8 cellular contexts compared by ENCODE assay signal in genomic region chr17:34998205-34998604, GRCh38. TPM values are rescaled to one million over a fixed set of nuclear protein-coding genes. Genes with fewer than 3 reads are reported as not detected.
DNase-seq lines count a peak whose midpoint lies in the region; ATAC-seq and TF ChIP-seq lines count a peak whose summit lies in the region.

No MANE protein-coding gene starts in this region.

- H3K9me3 ChIP-seq in lower lobe of right lung = no peaks in the 10 kb centered on the region

- H3K36me3 Mint-ChIP-seq in activated CD4-positive, alpha-beta memory T cell treated with anti-CD3 and anti-CD28 coated beads for 36 hours = peaks cover 34% of the 10 kb centered on the region

- DNase-seq in AG10803 (ENCODE audit: low read depth) (peak; percentile 63), GM19238 (ENCODE audit: insufficient read length, low spot score) (peak; percentile 87), NCI-H2227 treated with DMSO at 0.1 percent for 48 hours (lab: John Stamatoyannopoulos, UW) (peak; percentile 34), dermis microvascular lymphatic vessel endothelial cell (ENCODE audit: low read depth in 2 of 2) (peak; percentile 61 to 81), lower lobe of right lung (peak; percentile 72)
- DNase-seq in activated CD4-positive, alpha-beta memory T cell treated with anti-CD3 and anti-CD28 coated beads for 36 hours = peak; percentile 90
- peak; percentile 64 for DNase-seq in stimulated activated CD8-positive, alpha-beta memory T cell treated with anti-CD3 and anti-CD28 coated beads, Interleukin-12 subunit alpha, Interleukin-12 subunit beta, amount 100 ng/mL, for 1 hour (ENCODE audit: low read depth)

- intact Hi-C loops in activated CD4-positive, alpha-beta memory T cell treated with anti-CD3 and anti-CD28 coated beads for 36 hours (cut with micrococcal nuclease) = loop anchor here (1.0 kb wide), 2 partner anchors 91 to 120 kb away; no protein-coding TSS in a partner anchor
- intact Hi-C loops in lower lobe of right lung (cut with DNase I) = no loop called here

- no peaks in the 10 kb centered on the region for H3K27me3 Mint-ChIP-seq in activated CD4-positive, alpha-beta memory T cell treated with anti-CD3 and anti-CD28 coated beads for 36 hours

- H3K9me3 Mint-ChIP-seq in activated CD4-positive, alpha-beta memory T cell treated with anti-CD3 and anti-CD28 coated beads for 36 hours = no peaks in the 10 kb centered on the region

- CTCF ChIA-PET in activated CD4-positive, alpha-beta memory T cell treated with anti-CD3 and anti-CD28 coated beads for 36 hours (lab: Charles Lee) = interaction anchor here (0.7 to 10.2 kb wide), 13 partner anchors 11 to 120 kb away, joined by 3 to 159 read pairs (median 4); partner anchors contain the start of genes FNDC8 and RAD51D

- H3K4me3 ChIP-seq in AG10803 (ENCODE audit: low read length) = no peak overlapping the region
- H3K4me3 ChIP-seq in lower lobe of right lung = no peak overlapping the region

- peak overlapping the region; percentile 63 for H3K27ac ChIP-seq in lower lobe of right lung

- H3K36me3 ChIP-seq in lower lobe of right lung = peaks cover 83% of the 10 kb centered on the region

- TF ChIP-seq CTCF in AG10803 (conservative IDR thresholded peaks at IDR 0.05; ENCODE audit: low read length) (peak; percentile 92), lower lobe of right lung (IDR thresholded peaks at IDR 0.05) (peak; percentile 72)

- peaks cover 5% of the 10 kb centered on the region for H3K4me1 Mint-ChIP-seq in activated CD4-positive, alpha-beta memory T cell treated with anti-CD3 and anti-CD28 coated beads for 36 hours (ENCODE audit: low read depth)

- H3K27ac Mint-ChIP-seq in activated CD4-positive, alpha-beta memory T cell treated with anti-CD3 and anti-CD28 coated beads for 36 hours = peak overlapping the region; percentile 5

- H3K4me1 ChIP-seq in lower lobe of right lung = peaks cover 18% of the 10 kb centered on the region

- H3K27me3 ChIP-seq in lower lobe of right lung (ENCODE audit: low read depth) = no peaks in the 10 kb centered on the region

- POLR2A ChIA-PET in activated CD4-positive, alpha-beta memory T cell treated with anti-CD3 and anti-CD28 coated beads for 36 hours (lab: Charles Lee) = no interaction called here

- H3K4me3 Mint-ChIP-seq in activated CD4-positive, alpha-beta memory T cell treated with anti-CD3 and anti-CD28 coated beads for 36 hours = no peak overlapping the region

- ATAC-seq in lower lobe of right lung (peak; percentile 80 to 87), HG03432 (IDR thresholded peaks at IDR 0.05; ENCODE audit: unreplicated experiment) (no peak)

RNA-seq across cellular contexts. Expression of gene LIG3, which starts 17.9 kb away (rescaled TPM):
- total RNA-seq in activated CD4-positive, alpha-beta memory T cell treated with anti-CD3 and anti-CD28 coated beads for 36 hours = 10 to 100 TPM; 48.3 to 48.7 TPM
- total RNA-seq in dermis microvascular lymphatic vessel endothelial cell (14.4 and 24.3 TPM in 2 replicates), lower lobe of right lung (26.6 TPM)

RNA-seq across cellular contexts. Expression of gene ZNF830, which starts 36.9 kb away (rescaled TPM):
- total RNA-seq in activated CD4-positive, alpha-beta memory T cell treated with anti-CD3 and anti-CD28 coated beads for 36 hours = 10 to 100 TPM; 19.5 to 20.7 TPM
- total RNA-seq in dermis microvascular lymphatic vessel endothelial cell (8.0 and 8.3 TPM in 2 replicates), lower lobe of right lung (17.8 TPM)

RNA-seq across cellular contexts. Expression of gene CCT6B, which starts 36.9 kb away (rescaled TPM):
- 1 to 10 TPM; 1.1 to 1.3 TPM for total RNA-seq in activated CD4-positive, alpha-beta memory T cell treated with anti-CD3 and anti-CD28 coated beads for 36 hours
- 0.39 and 0.63 TPM in 2 replicates for total RNA-seq in dermis microvascular lymphatic vessel endothelial cell
- 1.5 TPM for total RNA-seq in lower lobe of right lung

Comparison
In these comparisons a context has a peak if more than half of its experiments do, and no peak if none do; other contexts are left out.
1. DNase-seq: peak in every context shown above with its lines; median percentile 90 in activated CD4-positive, alpha-beta memory T cell treated with anti-CD3 and anti-CD28 coated beads for 36 hours; 87 in GM19238; 72 in lower lobe of right lung; 71 in dermis microvascular lymphatic vessel endothelial cell; 64 in stimulated activated CD8-positive, alpha-beta memory T cell treated with anti-CD3 and anti-CD28 coated beads, Interleukin-12 subunit alpha, Interleukin-12 subunit beta, amount 100 ng/mL, for 1 hour; 63 in AG10803; 34 in NCI-H2227 treated with DMSO at 0.1 percent for 48 hours.